Comparison of ENCODE assay signal across 18 cellular contexts in the genomic region with DNA sequence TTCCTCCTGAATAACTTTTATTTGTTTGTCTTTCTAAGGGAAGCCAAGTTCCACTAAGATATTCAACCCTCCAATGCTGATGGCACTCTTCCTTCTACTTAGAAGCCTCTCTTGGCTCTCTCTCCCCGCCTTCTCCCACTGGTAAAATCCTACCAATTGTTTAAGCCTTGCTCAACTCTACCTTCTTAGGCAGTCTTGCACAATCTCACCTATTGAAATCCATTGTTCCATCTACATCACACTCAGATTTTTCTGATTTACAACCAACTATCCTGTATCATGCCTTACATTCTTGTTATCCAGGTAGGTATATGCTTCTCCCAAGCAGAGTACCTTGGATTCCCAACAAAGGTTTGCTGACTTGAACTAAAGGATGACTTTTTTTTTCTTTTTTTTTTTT.
A peak's percentile ranks its signal among the peaks of the same experiment; 100 is the strongest.
DNase-seq lines count a peak whose midpoint lies in the region; ATAC-seq, FAIRE-seq and TF ChIP-seq lines count a peak whose summit lies in the region.
"Had no signal": no experiment of that assay in that cellular context is flagged by ENCODE, and none has a peak within 500 bp of the region (broad histone marks: within the 10 kb centered on the region; RNA-seq: fewer than 3 reads in every experiment).

No MANE protein-coding gene starts in this region.

- no peak overlapping the region for H3K18ac ChIP-seq in IMR-90 (ENCODE audit: low read depth, low read length)
- H3K18ac ChIP-seq in H1 (ENCODE audit: extremely low read depth, low read length): no peak overlapping the region

- H2BK15ac ChIP-seq in IMR-90 (ENCODE audit: low read depth, low read length) (no peak overlapping the region), H1 (ENCODE audit: low read length) (no peak overlapping the region)

- TF ChIP-seq RAD21 in IMR-90 (IDR thresholded peaks at IDR 0.05; ENCODE audit: low read length): no peak
- no peak for TF ChIP-seq RAD21 in Ishikawa (IDR thresholded peaks at IDR 0.05; ENCODE audit: low read depth)
- TF ChIP-seq RAD21 in H1 (IDR thresholded peaks at IDR 0.05 in 1 of 2, conservative IDR thresholded peaks at IDR 0.05 in 1 of 2; ENCODE audit: low read depth in 2 of 2, low read length in 2 of 2): no peak

- BruUV-seq in IMR-90 (replicated peaks; lab: Mats Ljungman, UMichigan): no TSS peak

- no peaks in the 10 kb centered on the region for H4K20me1 ChIP-seq in IMR-90 (ENCODE audit: insufficient read depth, low read length)
- H4K20me1 ChIP-seq in H1 (replicated peaks in 1 of 2; ENCODE audit: control insufficient read depth in 1 of 2, insufficient read depth in 2 of 2, low read length in 2 of 2): no peaks in the 10 kb centered on the region

- no peaks in the 10 kb centered on the region for H3K27me3 ChIP-seq in IMR-90 (ENCODE audit: control insufficient read depth, insufficient read depth, low read length)
- H3K27me3 ChIP-seq in H1 (replicated peaks in 1 of 4; ENCODE audit: control insufficient read depth in 3 of 4, extremely low read depth in 1 of 4, insufficient read depth in 3 of 4, low read length in 3 of 4): no peaks in the 10 kb centered on the region
- H3K27me3 ChIP-seq in left lung: no peaks in the 10 kb centered on the region

- H3K23ac ChIP-seq in IMR-90 (ENCODE audit: low read depth, low read length) (no peak overlapping the region), H1 (ENCODE audit: insufficient read length) (no peak overlapping the region)

- H3K23me2 ChIP-seq in H1 (ENCODE audit: low read depth, low read length): no peaks in the 10 kb centered on the region

- no peak for ATAC-seq in IMR-90 (ENCODE audit: low read depth)
- ATAC-seq in left lung: peak; percentile 27
- ATAC-seq in WTC11: no peak

- H2AK5ac ChIP-seq in IMR-90 (ENCODE audit: low read depth, low read length) (no peak overlapping the region), H1 (ENCODE audit: low read depth, low read length) (no peak overlapping the region)

- no peak overlapping the region for H4K91ac ChIP-seq in IMR-90 (ENCODE audit: insufficient read depth, low read depth, low read length)
- H4K91ac ChIP-seq in H1 (replicated peaks; ENCODE audit: insufficient read length, low read length): no peak overlapping the region

- H3K4me1 Mint-ChIP-seq in WTC11: no peaks in the 10 kb centered on the region

- TF ChIP-seq CTCF in IMR-90 (conservative IDR thresholded peaks at IDR 0.05; ENCODE audit: low read depth, low read length) (no peak), H1 (IDR thresholded peaks at IDR 0.05; ENCODE audit: control extremely low read depth in 1 of 3, insufficient read depth in 1 of 3, low read depth in 1 of 3, low read length in 3 of 3) (no peak), left lung (IDR thresholded peaks at IDR 0.05) (no peak), WTC11 (IDR thresholded peaks at IDR 0.05) (no peak)

- in situ Hi-C loops in IMR-90 (cut with MboI; ENCODE audit: low sequenced_read_pairs): no loop called here

- WGBS in IMR-90 (ENCODE audit: extremely low coverage in 2 of 2, insufficient read length in 1 of 2), 2 experiments: 40% methylated on average over 1 of the region's 1 CpG; no CpG with 5 or more reads in 1 of the 2 experiments
- WGBS in H1 (ENCODE audit: extremely low coverage in 1 of 2, insufficient coverage in 1 of 2, insufficient read length in 1 of 2, insufficient replicate concordance in 2 of 2, low coverage in 1 of 2, low lambda C conversion rate in 2 of 2, missing lambda C conversion rate in 1 of 2), 2 experiments: 93% methylated on average over 1 of the region's 1 CpG; no CpG with 5 or more reads in 1 of the 2 experiments

- no peak overlapping the region for H2BK5ac ChIP-seq in IMR-90 (ENCODE audit: low read depth, low read length, poor library complexity, severe bottlenecking)
- H2BK5ac ChIP-seq in H1 (ENCODE audit: low read depth, low read length): no peak overlapping the region

- no peak overlapping the region for H3K14ac ChIP-seq in IMR-90 (replicated peaks; ENCODE audit: low read depth, low read length)
- H3K14ac ChIP-seq in H1 (ENCODE audit: insufficient read length): no peak overlapping the region

- H3K36me3 ChIP-seq in IMR-90 (ENCODE audit: control insufficient read depth, insufficient read depth, low read length) (no peaks in the 10 kb centered on the region), H1 (ENCODE audit: control insufficient read depth in 2 of 4, insufficient read depth in 4 of 4, low read length in 3 of 4) (no peaks in the 10 kb centered on the region), left lung (no peaks in the 10 kb centered on the region)

- dilution Hi-C loops in IMR-90 (cut with HindIII; ENCODE audit: low sequenced_read_pairs, unreplicated experiment): no loop called here

- TF ChIP-seq EP300 in Ishikawa (IDR thresholded peaks at IDR 0.05; ENCODE audit: borderline replicate concordance): no peak
- TF ChIP-seq EP300 in H1 (IDR thresholded peaks at IDR 0.05; ENCODE audit: borderline replicate concordance in 1 of 2, low read depth in 2 of 2, low read length in 2 of 2): no peak

- H3K79me2 ChIP-seq in H1 (ENCODE audit: control insufficient read depth in 1 of 2, insufficient read depth in 2 of 2, low read length in 2 of 2): no peaks in the 10 kb centered on the region

- H3K4me3 ChIP-seq in IMR-90 (ENCODE audit: insufficient read depth, low read depth, low read length) (no peak overlapping the region), H1 (ENCODE audit: extremely low read depth in 1 of 4, insufficient read depth in 2 of 4, low read depth in 3 of 4, low read length in 4 of 4) (no peak overlapping the region), left lung (no peak overlapping the region)

- H4K8ac ChIP-seq in IMR-90 (ENCODE audit: low read depth in 2 of 2, low read length in 2 of 2) (no peak overlapping the region), H1 (ENCODE audit: extremely low read depth, insufficient read depth, low read length) (no peak overlapping the region)

- no peak overlapping the region for H3K27ac ChIP-seq in IMR-90 (ENCODE audit: insufficient read depth, low read length)
- H3K27ac ChIP-seq in H1 (ENCODE audit: low read depth, low read length): no peak overlapping the region
- no peak overlapping the region for H3K27ac ChIP-seq in left lung

- DNase-seq in IMR-90: no peak
- no peak for DNase-seq in H1 (ENCODE audit: low read depth in 1 of 2, low spot score in 2 of 2)
- no peak for DNase-seq in left lung
- DNase-seq in WTC11 (ENCODE audit: low spot score): no peak
- no peak for DNase-seq in NCI-H1105 treated with DMSO at 0.1 percent for 48 hours (lab: John Stamatoyannopoulos, UW)
- DNase-seq: C1 segment of cervical spinal cord; Calu3; CD4-positive, alpha-beta memory T cell; COR-L47; DMS53; DMS79 treated with DMSO at 0.1 percent for 48 hours; GF-D8; GOT3; H7; HCEC 1CT had no signal

- intact Hi-C loops in IMR-90 (cut with micrococcal nuclease): no loop called here
- intact Hi-C loops in left lung (cut with DNase I): no loop called here

- H3K4ac ChIP-seq in IMR-90 (ENCODE audit: low read depth, low read length) (no peak overlapping the region), H1 (replicated peaks; ENCODE audit: insufficient read length, low read depth, low read length) (no peak overlapping the region)

- H3K79me1 ChIP-seq in IMR-90 (ENCODE audit: low read depth in 1 of 2, low read length in 2 of 2) (no peaks in the 10 kb centered on the region), H1 (ENCODE audit: low read depth, low read length) (no peaks in the 10 kb centered on the region)

- H3K56ac ChIP-seq in IMR-90 (ENCODE audit: extremely low read depth, insufficient read depth, low read length) (no peak overlapping the region), H1 (replicated peaks; ENCODE audit: insufficient read length, low read depth, low read length) (no peak overlapping the region)

- POLR2A ChIA-PET in IMR-90 (lab: Charles Lee; ENCODE audit: unreplicated experiment): no interaction called here
- POLR2A ChIA-PET in H1 (lab: Charles Lee; ENCODE audit: partially characterized antibody): no interaction called here
- POLR2A ChIA-PET in WTC11 (lab: Charles Lee): no interaction called here

- H2AFZ ChIP-seq in IMR-90 (replicated peaks; ENCODE audit: low read length, poor library complexity) (no peak overlapping the region), H1 (ENCODE audit: low read length) (no peak overlapping the region)

- H2BK120ac ChIP-seq in IMR-90 (ENCODE audit: low read depth, low read length) (no peak overlapping the region), H1 (replicated peaks; ENCODE audit: low read depth, low read length) (no peak overlapping the region)

- FAIRE-seq in H1 (lab: Jason Lieb, UNC): no peak
- FAIRE-seq: GM12891, GM18507 had no signal

- no peak overlapping the region for H2AK9ac ChIP-seq in IMR-90 (replicated peaks; ENCODE audit: low read depth, low read length, poor library complexity)

- TF ChIP-seq POLR2A in IMR-90 (IDR thresholded peaks at IDR 0.05; ENCODE audit: low read depth, low read length) (no peak), H1 (IDR thresholded peaks at IDR 0.05; ENCODE audit: control extremely low read depth in 1 of 2, low read depth in 2 of 2, low read length in 2 of 2) (no peak)

- H3K4me1 ChIP-seq in IMR-90 (ENCODE audit: control insufficient read depth, insufficient read depth, low read length) (no peaks in the 10 kb centered on the region), H1 (replicated peaks in 1 of 4; ENCODE audit: control insufficient read depth in 3 of 4, insufficient read depth in 4 of 4, low read length in 3 of 4) (no peaks in the 10 kb centered on the region), left lung (peaks cover 3 to 9% of the 10 kb centered on the region in 2 donors)

- H3K9me1 ChIP-seq in IMR-90 (ENCODE audit: insufficient read depth, low read length): no peaks in the 10 kb centered on the region

- H4K5ac ChIP-seq in IMR-90 (ENCODE audit: low read depth, low read length) (no peak overlapping the region), H1 (ENCODE audit: insufficient read length, low read depth, low read length) (no peak overlapping the region)

- CTCF ChIA-PET in IMR-90 (lab: Yijun Ruan, JAX): no interaction called here
- CTCF ChIA-PET in H1 (lab: Charles Lee; ENCODE audit: partially characterized antibody): no interaction called here
- CTCF ChIA-PET in WTC11 (lab: Charles Lee): no interaction called here

- H3K9me3 ChIP-seq in IMR-90 (ENCODE audit: control insufficient read depth, insufficient read depth, low read length): no peaks in the 10 kb centered on the region
- H3K9me3 ChIP-seq in H1 (ENCODE audit: insufficient read depth in 2 of 2, low read depth in 1 of 2, low read length in 1 of 2): no peaks in the 10 kb centered on the region
- no peaks in the 10 kb centered on the region for H3K9me3 ChIP-seq in left lung

- no peak overlapping the region for H3K4me3 Mint-ChIP-seq in WTC11

- no peaks in the 10 kb centered on the region for H3K9me3 Mint-ChIP-seq in WTC11
- H3K9me3 Mint-ChIP-seq: CD4-positive, alpha-beta memory T cell had no signal

- H3K27me3 Mint-ChIP-seq in WTC11 (ENCODE audit: low read depth): no peaks in the 10 kb centered on the region
- H3K27me3 Mint-ChIP-seq: CD4-positive, alpha-beta memory T cell had no signal

- no peak overlapping the region for H3K27ac Mint-ChIP-seq in WTC11

- H3K4me2 ChIP-seq in IMR-90 (ENCODE audit: low read depth, low read length): no peak overlapping the region
- no peak overlapping the region for H3K4me2 ChIP-seq in H1 (ENCODE audit: insufficient read depth in 1 of 2, low read depth in 2 of 2, low read length in 2 of 2)

- H2BK12ac ChIP-seq in H1 (ENCODE audit: low read depth, low read length): no peak overlapping the region

- no peaks in the 10 kb centered on the region for H3K36me3 Mint-ChIP-seq in WTC11

- no peak overlapping the region for H3K9ac ChIP-seq in IMR-90 (ENCODE audit: low read depth, low read length)
- H3K9ac ChIP-seq in H1 (replicated peaks in 1 of 4; ENCODE audit: extremely low read depth in 1 of 4, low read depth in 3 of 4, low read length in 3 of 4): no peak overlapping the region

- H2BK20ac ChIP-seq in IMR-90 (ENCODE audit: low read depth, low read length) (no peak overlapping the region), H1 (ENCODE audit: low read length) (no peak overlapping the region)
